In the genomic region with DNA sequence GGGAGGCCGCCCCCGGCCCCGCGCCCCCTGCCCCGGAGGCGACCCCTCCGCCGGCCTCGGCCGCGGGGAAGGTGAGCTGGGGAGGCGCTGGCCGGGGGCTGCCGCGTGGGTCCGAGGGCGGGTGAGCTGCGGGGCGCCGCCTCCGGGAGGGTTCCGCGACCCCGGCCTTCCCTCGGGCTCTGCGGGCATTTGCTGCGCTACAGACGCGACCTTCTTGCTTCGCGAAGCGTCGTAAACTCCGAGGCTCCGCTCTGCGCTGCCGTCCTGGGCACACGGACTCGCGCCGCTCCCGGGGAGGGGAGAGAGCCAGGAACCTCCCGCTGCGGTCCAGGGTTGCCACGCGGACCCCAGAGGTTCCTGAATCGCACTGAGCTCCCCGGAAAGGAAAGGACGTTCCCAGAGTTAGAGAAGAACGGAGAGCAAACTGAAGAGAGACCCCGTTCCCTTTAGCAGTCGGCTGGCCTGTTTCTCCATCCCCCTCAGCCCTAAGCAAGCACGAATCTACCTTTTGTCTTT, we compare ENCODE assay signal across 8 cellular contexts. TPM values are rescaled to one million over a fixed set of nuclear protein-coding genes. Genes with fewer than 3 reads are reported as not detected.
DNase-seq lines count a peak whose midpoint lies in the region; ATAC-seq lines count a peak whose summit lies in the region.

No MANE protein-coding gene starts in this region.

- H3K9me3 ChIP-seq in T-helper 17 cell (ENCODE audit: control insufficient read depth, low read length, poor library complexity, severe bottlenecking) = no peaks in the 10 kb centered on the region

- H3K27ac Mint-ChIP-seq in T-helper 17 cell = peak overlapping the region; percentile 92

- H3K36me3 Mint-ChIP-seq in T-helper 17 cell (ENCODE audit: low read depth) = peaks cover 2% of the 10 kb centered on the region

- no peaks in the 10 kb centered on the region for H3K27me3 Mint-ChIP-seq in T-helper 17 cell

- ATAC-seq in HG02973 (IDR thresholded peaks at IDR 0.05; ENCODE audit: unreplicated experiment) (peak; percentile 28), T-helper 17 cell (peak; percentile 50)

- DNase-seq in NCI-H748 (lab: John Stamatoyannopoulos, UW; ENCODE audit: unreplicated experiment) (peak; percentile 51), NCI-H748 treated with DMSO at 0.1 percent for 48 hours (lab: John Stamatoyannopoulos, UW) (no peak), T-helper 17 cell (no peak), glomerular visceral epithelial cell (ENCODE audit: extremely low spot score) (peak; percentile 26), retina (peak; percentile 58), T1000 (lab: John Stamatoyannopoulos, UW) (no peak), NCI-H1417 treated with DMSO at 0.1 percent for 48 hours (lab: John Stamatoyannopoulos, UW) (no peak)

- peaks cover 27% of the 10 kb centered on the region for H3K4me1 Mint-ChIP-seq in T-helper 17 cell

- peak overlapping the region; percentile 95 for H3K4me3 Mint-ChIP-seq in T-helper 17 cell

RNA-seq across cellular contexts. Expression of gene SLX9, which starts 0.3 kb away (rescaled TPM):
- total RNA-seq in T-helper 17 cell = 10 to 100 TPM; 14.0 to 15.4 TPM

RNA-seq across cellular contexts. Expression of gene ITGB2, which starts 19.5 kb away (rescaled TPM):
- total RNA-seq in T-helper 17 cell = 100 to 1,000 TPM; 248 to 359 TPM

Comparison
In these comparisons a context has a peak if more than half of its experiments do, and no peak if none do; other contexts are left out.
1. DNase-seq: peak in NCI-H748 (single experiment), glomerular visceral epithelial cell (single experiment) and retina (single experiment); none in NCI-H748 treated with DMSO at 0.1 percent for 48 hours (single experiment), T-helper 17 cell (0 of 3), T1000 (single experiment) and NCI-H1417 treated with DMSO at 0.1 percent for 48 hours (single experiment).